ENCODE assay signal across 14 cellular contexts in the genomic region with DNA sequence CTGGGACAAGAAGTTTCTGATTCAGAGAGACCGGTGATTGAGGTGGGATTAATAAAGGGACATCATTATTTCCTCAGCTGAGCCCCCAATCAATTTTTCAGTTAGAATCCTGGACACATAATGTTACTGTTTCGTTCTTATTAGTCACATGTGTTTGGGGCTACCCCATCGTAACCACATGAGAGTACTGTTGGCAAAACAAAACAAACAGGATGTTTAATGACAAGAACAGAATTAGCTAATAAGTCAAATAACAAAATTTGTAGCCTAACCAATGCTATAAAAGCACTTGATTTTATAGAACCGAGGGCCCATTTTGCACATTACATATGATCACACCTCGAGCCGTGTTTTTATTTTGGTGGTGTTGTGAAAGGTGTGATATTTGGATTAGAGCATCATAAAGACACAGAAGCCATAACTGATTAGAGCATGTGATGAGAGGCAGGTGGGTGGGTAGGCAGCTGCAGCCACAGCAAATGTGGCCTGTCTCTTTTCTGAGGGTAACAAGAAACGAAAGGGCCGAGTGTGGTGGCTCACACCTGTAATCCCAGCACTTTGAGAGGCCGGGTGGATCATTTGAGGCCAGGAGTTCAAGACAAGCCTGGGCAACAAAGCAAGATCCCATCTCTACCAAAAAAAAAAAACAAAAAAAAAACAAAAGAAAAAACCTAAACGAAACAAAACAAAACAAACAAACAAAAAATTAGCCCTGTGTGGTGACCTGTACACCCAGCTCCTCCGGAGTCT. TPM values are rescaled to one million over a fixed set of nuclear protein-coding genes. Genes with fewer than 3 reads are reported as not detected.
DNase-seq lines count a peak whose midpoint lies in the region; ATAC-seq and TF ChIP-seq lines count a peak whose summit lies in the region.
"Had no signal": no experiment of that assay in that cellular context is flagged by ENCODE, and none has a peak within 500 bp of the region (broad histone marks: within the 10 kb centered on the region; RNA-seq: fewer than 3 reads in every experiment).

No MANE protein-coding gene starts in this region.

- intact Hi-C loops in body of pancreas (cut with DNase I) (no loop called here), heart left ventricle (cut with DNase I) (loop anchor here in 5 of 10 donors (5.0 to 10.0 kb wide), 7 partner anchors 54 to 284 kb away; no protein-coding TSS in a partner anchor)

- TF ChIP-seq CTCF in osteoblast (IDR thresholded peaks at IDR 0.05; ENCODE audit: extremely low read depth, low read depth, low read length) (no peak), body of pancreas (IDR thresholded peaks at IDR 0.05) (no peak), heart left ventricle (IDR thresholded peaks at IDR 0.05) (no peak)

- no peak overlapping the region for H3K4me2 ChIP-seq in osteoblast (ENCODE audit: insufficient read depth, low read length)

- H3K4me3 ChIP-seq in osteoblast (ENCODE audit: insufficient read depth, low read length) = no peak overlapping the region
- no peak overlapping the region for H3K4me3 ChIP-seq in body of pancreas
- H3K4me3 ChIP-seq in SJCRH30 = no peak overlapping the region
- no peak overlapping the region for H3K4me3 ChIP-seq in heart left ventricle
- H3K4me3 ChIP-seq: testis had no signal

- H3K36me3 ChIP-seq in osteoblast (ENCODE audit: insufficient read depth, low read length) (no peaks in the 10 kb centered on the region), body of pancreas (replicated peaks in 1 of 2; ENCODE audit: insufficient read depth in 1 of 2, low read depth in 2 of 2) (no peaks in the 10 kb centered on the region), SJCRH30 (no peaks in the 10 kb centered on the region), heart left ventricle (no peaks in the 10 kb centered on the region)

- no peaks in the 10 kb centered on the region for H4K20me1 ChIP-seq in osteoblast (ENCODE audit: insufficient read depth, low read length)

- 90 to 93% methylated on average over 11 of the region's 11 CpGs for WGBS in body of pancreas, 2 donors
- 86 to 88% (median 86%) methylated on average over 11 of the region's 11 CpGs for WGBS in heart left ventricle, 4 donors

- ATAC-seq in GM18909 (IDR thresholded peaks at IDR 0.05; ENCODE audit: poor library complexity, unreplicated experiment) (peak; percentile 39), GM21825 (IDR thresholded peaks at IDR 0.05; ENCODE audit: unreplicated experiment) (peak; percentile 29), HG03196 (IDR thresholded peaks at IDR 0.05; ENCODE audit: unreplicated experiment) (peak; percentile 35), body of pancreas (no peak), heart left ventricle (no peak)
- ATAC-seq: PC-3 had no signal

- H3K79me2 ChIP-seq in osteoblast (ENCODE audit: insufficient read depth, low read length) = no peaks in the 10 kb centered on the region

- no peaks in the 10 kb centered on the region for H3K4me1 ChIP-seq in osteoblast (ENCODE audit: insufficient read depth, low read length)
- peaks cover 34% of the 10 kb centered on the region for H3K4me1 ChIP-seq in body of pancreas
- H3K4me1 ChIP-seq in SJCRH30 = no peaks in the 10 kb centered on the region
- H3K4me1 ChIP-seq in heart left ventricle = peaks cover 0 to 40% (median 2%) of the 10 kb centered on the region in 12 donors
- H3K4me1 ChIP-seq: testis had no signal

- H3K9me3 ChIP-seq in osteoblast (ENCODE audit: low read depth, low read length) (no peaks in the 10 kb centered on the region), body of pancreas (no peaks in the 10 kb centered on the region), SJCRH30 (replicated peaks) (no peaks in the 10 kb centered on the region), heart left ventricle (no peaks in the 10 kb centered on the region)
- H3K9me3 ChIP-seq: testis had no signal

- TF ChIP-seq POLR2A in body of pancreas (IDR thresholded peaks at IDR 0.05) (no peak), heart left ventricle (IDR thresholded peaks at IDR 0.05) (no peak)

- H3K27ac ChIP-seq in osteoblast (ENCODE audit: low read depth, low read length) (no peak overlapping the region), body of pancreas (no peak overlapping the region), SJCRH30 (no peak overlapping the region), heart left ventricle (no peak overlapping the region)
- H3K27ac ChIP-seq: HL-60, testis had no signal

- no peak overlapping the region for H2AFZ ChIP-seq in osteoblast (ENCODE audit: low read length)

- H3K27me3 ChIP-seq in osteoblast (ENCODE audit: insufficient read depth, low read length) = peaks cover 15% of the 10 kb centered on the region
- H3K27me3 ChIP-seq in body of pancreas = peaks cover 0 to 12% of the 10 kb centered on the region in 2 donors
- no peaks in the 10 kb centered on the region for H3K27me3 ChIP-seq in SJCRH30
- peaks cover 0 to 46% (median 4%) of the 10 kb centered on the region in 9 donors for H3K27me3 ChIP-seq in heart left ventricle
- H3K27me3 ChIP-seq: testis had no signal

- DNase-seq in osteoblast (ENCODE audit: insufficient read length, low spot score, missing footprints) (peak; percentile 51), body of pancreas (no peak), SJCRH30 (no peak), heart left ventricle (no peak)
- DNase-seq: activated T-cell treated with anti-CD3 and anti-CD28 coated beads for 4 hours, C1 segment of cervical spinal cord, PC-3, small intestine, testis had no signal

RNA-seq across cellular contexts. Expression of gene VWC2, which starts 1.8 kb away (rescaled TPM):
- total RNA-seq in osteoblast (not detected in 2 replicates), body of pancreas (not detected), heart left ventricle (10 to 100 TPM in 2 of 9 donors, 1 to 10 TPM in 7; 3.6 to 10.1 (median 6.8) TPM)
- total RNA-seq in SJCRH30 (2014; rRNA removed; shearing (Covaris generic)) = not detected in 2 replicates
- polyA plus RNA-seq in heart left ventricle = 1 to 10 TPM; 2.3 to 4.2 TPM
- total RNA-seq: fibroblast of lung, PC-3 had no signal
- polyA plus RNA-seq: fibroblast of lung had no signal

Comparison
In these comparisons a context has a peak if more than half of its experiments do, and no peak if none do; other contexts are left out.
1. ATAC-seq: peak in GM18909 (single experiment), GM21825 (single experiment) and HG03196 (single experiment); none in body of pancreas (single experiment) and heart left ventricle (0 of 4).